In the genomic region with DNA sequence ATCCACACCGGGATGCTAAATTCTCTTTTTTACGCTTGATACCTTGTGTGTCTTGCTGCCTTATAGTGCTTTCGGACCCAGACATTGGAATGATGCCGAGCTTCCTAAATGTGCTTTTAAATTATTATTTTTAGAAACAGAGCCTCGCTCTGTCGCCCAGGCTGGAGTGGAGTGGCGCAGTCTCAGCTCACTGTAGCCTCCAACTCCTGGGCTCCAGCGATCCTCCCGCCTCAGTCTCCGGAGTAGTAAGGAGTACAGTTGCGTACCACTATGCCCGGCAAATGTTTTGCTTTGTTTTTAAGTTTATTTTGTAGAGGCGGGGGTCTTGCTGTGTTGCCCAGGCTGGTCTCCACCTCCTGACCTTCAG, we compare ENCODE assay signal across 8 cellular contexts. TPM values are rescaled to one million over a fixed set of nuclear protein-coding genes. Genes with fewer than 3 reads are reported as not detected.
DNase-seq lines count a peak whose midpoint lies in the region; ATAC-seq and TF ChIP-seq lines count a peak whose summit lies in the region.

No MANE protein-coding gene starts in this region.

- H3K27me3 Mint-ChIP-seq in activated naive CD4-positive, alpha-beta T cell treated with anti-CD3 and anti-CD28 coated beads, Interleukin-2, amount 10 ng/mL, durations not matched to agents 7 days and 5 days = peaks cover 31% of the 10 kb centered on the region
- no peaks in the 10 kb centered on the region for H3K27me3 Mint-ChIP-seq in central memory CD8-positive, alpha-beta T cell

- no peak for ATAC-seq in central memory CD8-positive, alpha-beta T cell (replicated peaks; ENCODE audit: extremely low read depth, poor library complexity, severe bottlenecking)
- no peak for ATAC-seq in upper lobe of right lung
- ATAC-seq in HG03196 (IDR thresholded peaks at IDR 0.05; ENCODE audit: unreplicated experiment) = no peak
- ATAC-seq in HG03565 (IDR thresholded peaks at IDR 0.05; ENCODE audit: unreplicated experiment) = no peak
- no peak for ATAC-seq in GM18868 (IDR thresholded peaks at IDR 0.05; ENCODE audit: unreplicated experiment)

- H3K27me3 ChIP-seq in mononuclear cell (ENCODE audit: insufficient read depth, low read length) (peaks cover 25% of the 10 kb centered on the region), upper lobe of right lung (peaks cover 7% of the 10 kb centered on the region)

- peaks cover 27% of the 10 kb centered on the region for H3K4me1 Mint-ChIP-seq in activated naive CD4-positive, alpha-beta T cell treated with anti-CD3 and anti-CD28 coated beads, Interleukin-2, amount 10 ng/mL, durations not matched to agents 7 days and 5 days
- H3K4me1 Mint-ChIP-seq in central memory CD8-positive, alpha-beta T cell = peaks cover 14% of the 10 kb centered on the region

- no peaks in the 10 kb centered on the region for H3K9me3 ChIP-seq in mononuclear cell (ENCODE audit: low read depth, low read length)
- H3K9me3 ChIP-seq in upper lobe of right lung = no peaks in the 10 kb centered on the region

- H3K36me3 Mint-ChIP-seq in activated naive CD4-positive, alpha-beta T cell treated with anti-CD3 and anti-CD28 coated beads, Interleukin-2, amount 10 ng/mL, durations not matched to agents 7 days and 5 days = no peaks in the 10 kb centered on the region
- peaks cover 7% of the 10 kb centered on the region for H3K36me3 Mint-ChIP-seq in central memory CD8-positive, alpha-beta T cell (ENCODE audit: insufficient read depth)

- peaks cover 12% of the 10 kb centered on the region for H3K4me1 ChIP-seq in mononuclear cell (ENCODE audit: insufficient read depth, low read length)
- H3K4me1 ChIP-seq in upper lobe of right lung = peaks cover 9% of the 10 kb centered on the region

- H3K4me3 Mint-ChIP-seq in activated naive CD4-positive, alpha-beta T cell treated with anti-CD3 and anti-CD28 coated beads, Interleukin-2, amount 10 ng/mL, durations not matched to agents 7 days and 5 days = peak overlapping the region; percentile 77
- H3K4me3 Mint-ChIP-seq in central memory CD8-positive, alpha-beta T cell = peak overlapping the region; percentile 83

- CTCF ChIA-PET in activated naive CD4-positive, alpha-beta T cell treated with anti-CD3 and anti-CD28 coated beads, Interleukin-2, amount 10 ng/mL, durations not matched to agents 7 days and 5 days (lab: Charles Lee) = no interaction called here

- intact Hi-C loops in upper lobe of right lung (cut with DNase I) = no loop called here

- no peak for DNase-seq in activated naive CD4-positive, alpha-beta T cell treated with anti-CD3 and anti-CD28 coated beads, Interleukin-2, amount 10 ng/mL, durations not matched to agents 7 days and 5 days
- DNase-seq in activated naive CD4-positive, alpha-beta T cell treated with Interleukin-2 at 50 U/mL for 16 hours = no peak
- DNase-seq in central memory CD8-positive, alpha-beta T cell (ENCODE audit: low spot score in 2 of 2) = no peak
- DNase-seq in upper lobe of right lung = no peak

- no peak overlapping the region for H3K27ac ChIP-seq in upper lobe of right lung

- H3K4me3 ChIP-seq in mononuclear cell (ENCODE audit: low read length) = peak overlapping the region; percentile 41
- H3K4me3 ChIP-seq in upper lobe of right lung = peak overlapping the region; percentile 51

- H3K27ac Mint-ChIP-seq in activated naive CD4-positive, alpha-beta T cell treated with anti-CD3 and anti-CD28 coated beads, Interleukin-2, amount 10 ng/mL, durations not matched to agents 7 days and 5 days = peak overlapping the region; percentile 24
- H3K27ac Mint-ChIP-seq in central memory CD8-positive, alpha-beta T cell (ENCODE audit: low read depth) = peak overlapping the region; percentile 46

- H3K36me3 ChIP-seq in upper lobe of right lung = no peaks in the 10 kb centered on the region

- no peak for TF ChIP-seq CTCF in upper lobe of right lung (IDR thresholded peaks at IDR 0.05)

- no peaks in the 10 kb centered on the region for H3K9me3 Mint-ChIP-seq in activated naive CD4-positive, alpha-beta T cell treated with anti-CD3 and anti-CD28 coated beads, Interleukin-2, amount 10 ng/mL, durations not matched to agents 7 days and 5 days
- H3K9me3 Mint-ChIP-seq in central memory CD8-positive, alpha-beta T cell = no peaks in the 10 kb centered on the region

RNA-seq across cellular contexts. Expression of gene EML5, which starts 0.5 kb away (rescaled TPM):
- total RNA-seq in mononuclear cell = 3.8 TPM
- 2.3 TPM for total RNA-seq in upper lobe of right lung

RNA-seq across cellular contexts. Expression of gene TTC8, which starts 31.2 kb away (rescaled TPM):
- total RNA-seq in mononuclear cell (2.0 TPM), upper lobe of right lung (11.5 TPM)
